In genomic region chr10:32365404-32365803, GRCh38 we compare ENCODE assay signal across 7 cellular contexts. TPM values are rescaled to one million over a fixed set of nuclear protein-coding genes. Genes with fewer than 3 reads are reported as not detected.
A peak's percentile ranks its signal among the peaks of the same experiment; 100 is the strongest.
DNase-seq lines count a peak whose midpoint lies in the region; ATAC-seq lines count a peak whose summit lies in the region.
"Not testable (repeated sequence)": the region's sequence is repeated elsewhere in the genome, so short reads cannot be mapped to it uniquely, and the experiment has no call there.

No MANE protein-coding gene starts in this region.

- H3K27ac Mint-ChIP-seq in CD4-positive, alpha-beta memory T cell, result peak overlapping the region in 6 of 7 donors; percentile 19 to 82 (median 68)
- peak overlapping the region; percentile 53 for H3K27ac Mint-ChIP-seq in T-helper 1 cell treated with Interleukin-12 subunit alpha and Interleukin-12 subunit beta and Interleukin-4 antibody, amounts not matched to agents 30 μg/mL and 1 μg/mL, for 36 hours
- H3K27ac Mint-ChIP-seq in activated CD4-positive, alpha-beta T cell treated with anti-CD3 and anti-CD28 coated beads, Interleukin-2, amount 10 ng/mL, durations not matched to agents 7 days and 5 days, result not testable (repeated sequence)
- H3K27ac Mint-ChIP-seq in activated T-cell treated with anti-CD3 and anti-CD28 coated beads, Interleukin-2, amount 50 U/mL, for 24 hours, result peak overlapping the region; percentile 65
- peak overlapping the region; percentile 24 for H3K27ac Mint-ChIP-seq in activated naive CD4-positive, alpha-beta T cell treated with anti-CD3 and anti-CD28 coated beads for 36 hours
- H3K27ac Mint-ChIP-seq in activated naive CD8-positive, alpha-beta T cell treated with anti-CD3 and anti-CD28 coated beads, Interleukin-2, amount 10 ng/mL, durations not matched to agents 7 days and 5 days, result peak overlapping the region; percentile 58
- peak overlapping the region in 9 of 10 donors; percentile 16 to 77 (median 49) for H3K27ac Mint-ChIP-seq in naive thymus-derived CD8-positive, alpha-beta T cell

- peak overlapping the region in 6 of 8 donors; percentile 56 to 81 (median 73) for H3K4me3 Mint-ChIP-seq in CD4-positive, alpha-beta memory T cell
- H3K4me3 Mint-ChIP-seq in T-helper 1 cell treated with Interleukin-12 subunit alpha and Interleukin-12 subunit beta and Interleukin-4 antibody, amounts not matched to agents 30 μg/mL and 1 μg/mL, for 36 hours, result peak overlapping the region; percentile 56
- H3K4me3 Mint-ChIP-seq in activated CD4-positive, alpha-beta T cell treated with anti-CD3 and anti-CD28 coated beads, Interleukin-2, amount 10 ng/mL, durations not matched to agents 7 days and 5 days, result peak overlapping the region; percentile 14
- peak overlapping the region; percentile 35 for H3K4me3 Mint-ChIP-seq in activated T-cell treated with anti-CD3 and anti-CD28 coated beads, Interleukin-2, amount 50 U/mL, for 24 hours
- H3K4me3 Mint-ChIP-seq in activated naive CD4-positive, alpha-beta T cell treated with anti-CD3 and anti-CD28 coated beads for 36 hours, result peak overlapping the region; percentile 5
- peak overlapping the region; percentile 30 for H3K4me3 Mint-ChIP-seq in activated naive CD8-positive, alpha-beta T cell treated with anti-CD3 and anti-CD28 coated beads, Interleukin-2, amount 10 ng/mL, durations not matched to agents 7 days and 5 days
- peak overlapping the region in 7 of 10 donors; percentile 39 to 73 (median 53) for H3K4me3 Mint-ChIP-seq in naive thymus-derived CD8-positive, alpha-beta T cell

- H3K27me3 Mint-ChIP-seq in CD4-positive, alpha-beta memory T cell; T-helper 1 cell treated with Interleukin-12 subunit alpha and Interleukin-12 subunit beta and Interleukin-4 antibody, amounts not matched to agents 30 μg/mL and 1 μg/mL, for 36 hours (ENCODE audit: low read depth); activated CD4-positive, alpha-beta T cell treated with anti-CD3 and anti-CD28 coated beads, Interleukin-2, amount 10 ng/mL, durations not matched to agents 7 days and 5 days; activated T-cell treated with anti-CD3 and anti-CD28 coated beads, Interleukin-2, amount 50 U/mL, for 24 hours; activated naive CD4-positive, alpha-beta T cell treated with anti-CD3 and anti-CD28 coated beads for 36 hours (ENCODE audit: low read depth); activated naive CD8-positive, alpha-beta T cell treated with anti-CD3 and anti-CD28 coated beads, Interleukin-2, amount 10 ng/mL, durations not matched to agents 7 days and 5 days; naive thymus-derived CD8-positive, alpha-beta T cell: not testable (repeated sequence)

- peaks cover 10 to 17% of the 10 kb centered on the region in 2 donors for H3K36me3 Mint-ChIP-seq in CD4-positive, alpha-beta memory T cell
- H3K36me3 Mint-ChIP-seq in T-helper 1 cell treated with Interleukin-12 subunit alpha and Interleukin-12 subunit beta and Interleukin-4 antibody, amounts not matched to agents 30 μg/mL and 1 μg/mL, for 36 hours (ENCODE audit: low read depth); activated T-cell treated with anti-CD3 and anti-CD28 coated beads, Interleukin-2, amount 50 U/mL, for 24 hours (ENCODE audit: low read depth); activated naive CD4-positive, alpha-beta T cell treated with anti-CD3 and anti-CD28 coated beads for 36 hours (ENCODE audit: low read depth); activated naive CD8-positive, alpha-beta T cell treated with anti-CD3 and anti-CD28 coated beads, Interleukin-2, amount 10 ng/mL, durations not matched to agents 7 days and 5 days: not testable (repeated sequence)
- peaks cover 18% of the 10 kb centered on the region for H3K36me3 Mint-ChIP-seq in activated CD4-positive, alpha-beta T cell treated with anti-CD3 and anti-CD28 coated beads, Interleukin-2, amount 10 ng/mL, durations not matched to agents 7 days and 5 days (ENCODE audit: low read depth)
- H3K36me3 Mint-ChIP-seq in naive thymus-derived CD8-positive, alpha-beta T cell, result peaks cover 4 to 26% (median 7%) of the 10 kb centered on the region in 3 donors

- ATAC-seq in activated naive CD8-positive, alpha-beta T cell treated with anti-CD3 and anti-CD28 coated beads, Interleukin-2, amount 10 ng/mL, durations not matched to agents 7 days and 5 days (ENCODE audit: low read depth); naive thymus-derived CD8-positive, alpha-beta T cell: not testable (repeated sequence)

- POLR2A ChIA-PET in CD4-positive, alpha-beta memory T cell (lab: Charles Lee; ENCODE audit: partially characterized antibody), result interaction anchor here (1.0 to 3.8 kb wide), 3 partner anchors 13 to 19 kb away, joined by 5 to 22 read pairs (median 18); no protein-coding TSS in a partner anchor
- POLR2A ChIA-PET in activated CD4-positive, alpha-beta T cell treated with anti-CD3 and anti-CD28 coated beads, Interleukin-2, amount 10 ng/mL, durations not matched to agents 7 days and 5 days (lab: Charles Lee), result not testable (repeated sequence)
- POLR2A ChIA-PET in activated naive CD8-positive, alpha-beta T cell treated with anti-CD3 and anti-CD28 coated beads, Interleukin-2, amount 10 ng/mL, durations not matched to agents 7 days and 5 days (lab: Charles Lee), result interaction anchor here (0.6 to 1.8 kb wide), 3 partner anchors 13 to 856 kb away, joined by 3 to 13 read pairs (median 4); no protein-coding TSS in a partner anchor
- POLR2A ChIA-PET in naive thymus-derived CD8-positive, alpha-beta T cell (lab: Charles Lee), result interaction anchor here (0.6 kb wide), 1 partner anchor 17 kb away, joined by 4 read pairs; no protein-coding TSS in a partner anchor

- not testable (repeated sequence) for H3K36me3 ChIP-seq in CD4-positive, alpha-beta memory T cell (ENCODE audit: insufficient read depth, low read length)

- not testable (repeated sequence) for H3K4me3 ChIP-seq in CD4-positive, alpha-beta memory T cell (ENCODE audit: low read length in 2 of 2)

- peaks cover 55 to 85% (median 70%) of the 10 kb centered on the region in 4 donors for H3K4me1 Mint-ChIP-seq in CD4-positive, alpha-beta memory T cell
- peaks cover 40% of the 10 kb centered on the region for H3K4me1 Mint-ChIP-seq in T-helper 1 cell treated with Interleukin-12 subunit alpha and Interleukin-12 subunit beta and Interleukin-4 antibody, amounts not matched to agents 30 μg/mL and 1 μg/mL, for 36 hours (ENCODE audit: low read depth)
- peaks cover 60% of the 10 kb centered on the region for H3K4me1 Mint-ChIP-seq in activated CD4-positive, alpha-beta T cell treated with anti-CD3 and anti-CD28 coated beads, Interleukin-2, amount 10 ng/mL, durations not matched to agents 7 days and 5 days
- H3K4me1 Mint-ChIP-seq in activated T-cell treated with anti-CD3 and anti-CD28 coated beads, Interleukin-2, amount 50 U/mL, for 24 hours (ENCODE audit: low read depth), result peaks cover 72% of the 10 kb centered on the region
- peaks cover 66% of the 10 kb centered on the region for H3K4me1 Mint-ChIP-seq in activated naive CD4-positive, alpha-beta T cell treated with anti-CD3 and anti-CD28 coated beads for 36 hours (ENCODE audit: low read depth)
- H3K4me1 Mint-ChIP-seq in activated naive CD8-positive, alpha-beta T cell treated with anti-CD3 and anti-CD28 coated beads, Interleukin-2, amount 10 ng/mL, durations not matched to agents 7 days and 5 days, result peaks cover 41% of the 10 kb centered on the region
- H3K4me1 Mint-ChIP-seq in naive thymus-derived CD8-positive, alpha-beta T cell, result peaks cover 34 to 72% (median 69%) of the 10 kb centered on the region in 4 donors

- H3K27ac ChIP-seq in CD4-positive, alpha-beta memory T cell (ENCODE audit: low read depth, low read length), result not testable (repeated sequence)

- H3K27me3 ChIP-seq in CD4-positive, alpha-beta memory T cell (ENCODE audit: insufficient read depth, low read length), result not testable (repeated sequence)

- DNase-seq in CD4-positive, alpha-beta memory T cell; activated CD4-positive, alpha-beta T cell treated with anti-CD3 and anti-CD28 coated beads, Interleukin-2, amount 10 ng/mL, durations not matched to agents 7 days and 5 days; activated T-cell treated with anti-CD3 and anti-CD28 coated beads, Interleukin-2, amount 50 U/mL, for 24 hours; activated naive CD4-positive, alpha-beta T cell treated with anti-CD3 and anti-CD28 coated beads for 36 hours; activated naive CD8-positive, alpha-beta T cell treated with anti-CD3 and anti-CD28 coated beads, Interleukin-2, amount 10 ng/mL, durations not matched to agents 7 days and 5 days; naive thymus-derived CD8-positive, alpha-beta T cell: not testable (repeated sequence)

- peaks cover 83% of the 10 kb centered on the region for H3K4me1 ChIP-seq in CD4-positive, alpha-beta memory T cell (ENCODE audit: insufficient read depth, low read length)

- intact Hi-C loops in CD4-positive, alpha-beta memory T cell (cut with micrococcal nuclease), result not testable (repeated sequence)
- intact Hi-C loops in activated naive CD4-positive, alpha-beta T cell treated with anti-CD3 and anti-CD28 coated beads for 36 hours (cut with micrococcal nuclease), result loop anchor here (5.0 kb wide), 1 partner anchor 503 kb away; no protein-coding TSS in a partner anchor

- not testable (repeated sequence) for H3K9me3 ChIP-seq in CD4-positive, alpha-beta memory T cell (ENCODE audit: control insufficient read depth in 1 of 2, low read length in 2 of 2)

- CTCF ChIA-PET in CD4-positive, alpha-beta memory T cell (lab: Charles Lee; ENCODE audit: partially characterized antibody), result interaction anchor here (3.0 to 7.0 kb wide), 4 partner anchors 12 to 109 kb away, joined by 21 to 109 read pairs (median 42); no protein-coding TSS in a partner anchor
- CTCF ChIA-PET in activated CD4-positive, alpha-beta T cell treated with anti-CD3 and anti-CD28 coated beads, Interleukin-2, amount 10 ng/mL, durations not matched to agents 7 days and 5 days (lab: Charles Lee), result not testable (repeated sequence)
- CTCF ChIA-PET in activated naive CD4-positive, alpha-beta T cell treated with anti-CD3 and anti-CD28 coated beads for 36 hours (lab: Charles Lee), result interaction anchor here (0.7 to 1.1 kb wide), 2 partner anchors 28 kb away, joined by 3 to 4 read pairs; no protein-coding TSS in a partner anchor

- not testable (repeated sequence) for H3K9me3 Mint-ChIP-seq in CD4-positive, alpha-beta memory T cell; T-helper 1 cell treated with Interleukin-12 subunit alpha and Interleukin-12 subunit beta and Interleukin-4 antibody, amounts not matched to agents 30 μg/mL and 1 μg/mL, for 36 hours; activated CD4-positive, alpha-beta T cell treated with anti-CD3 and anti-CD28 coated beads, Interleukin-2, amount 10 ng/mL, durations not matched to agents 7 days and 5 days; activated T-cell treated with anti-CD3 and anti-CD28 coated beads, Interleukin-2, amount 50 U/mL, for 24 hours; activated naive CD4-positive, alpha-beta T cell treated with anti-CD3 and anti-CD28 coated beads for 36 hours; activated naive CD8-positive, alpha-beta T cell treated with anti-CD3 and anti-CD28 coated beads, Interleukin-2, amount 10 ng/mL, durations not matched to agents 7 days and 5 days; naive thymus-derived CD8-positive, alpha-beta T cell

RNA-seq across cellular contexts. Expression of gene EPC1, which starts 18.4 kb away (rescaled TPM):
- 100 to 1,000 TPM; 105 to 112 TPM for total RNA-seq in CD4-positive, alpha-beta memory T cell
- polyA plus RNA-seq in CD4-positive, alpha-beta memory T cell, result 10 to 100 TPM; 46.0 to 57.0 TPM
- total RNA-seq in activated CD4-positive, alpha-beta T cell treated with anti-CD3 and anti-CD28 coated beads, Interleukin-2, amount 10 ng/mL, durations not matched to agents 7 days and 5 days, result 10 to 100 TPM; 47.6 to 54.2 TPM
- total RNA-seq in activated naive CD4-positive, alpha-beta T cell treated with anti-CD3 and anti-CD28 coated beads for 36 hours, result 10 to 100 TPM; 29.4 to 33.5 TPM
- total RNA-seq in activated naive CD8-positive, alpha-beta T cell treated with anti-CD3 and anti-CD28 coated beads, Interleukin-2, amount 10 ng/mL, durations not matched to agents 7 days and 5 days, result 10 to 100 TPM; 58.7 to 65.3 TPM
- total RNA-seq in naive thymus-derived CD8-positive, alpha-beta T cell, result 100 to 1,000 TPM; 128 to 131 TPM
- polyA plus RNA-seq in naive thymus-derived CD8-positive, alpha-beta T cell, result 10 to 100 TPM; 36.9 to 48.5 (median 46.2) TPM

Comparison
In these comparisons a context has a peak if more than half of its experiments do, and no peak if none do; other contexts are left out.
1. H3K4me3 Mint-ChIP-seq: peak in every context shown above with its lines; median percentile 73 in CD4-positive, alpha-beta memory T cell; 56 in T-helper 1 cell treated with Interleukin-12 subunit alpha and Interleukin-12 subunit beta and Interleukin-4 antibody, amounts not matched to agents 30 μg/mL and 1 μg/mL, for 36 hours; 53 in naive thymus-derived CD8-positive, alpha-beta T cell; 35 in activated T-cell treated with anti-CD3 and anti-CD28 coated beads, Interleukin-2, amount 50 U/mL, for 24 hours; 30 in activated naive CD8-positive, alpha-beta T cell treated with anti-CD3 and anti-CD28 coated beads, Interleukin-2, amount 10 ng/mL, durations not matched to agents 7 days and 5 days; 14 in activated CD4-positive, alpha-beta T cell treated with anti-CD3 and anti-CD28 coated beads, Interleukin-2, amount 10 ng/mL, durations not matched to agents 7 days and 5 days; 5 in activated naive CD4-positive, alpha-beta T cell treated with anti-CD3 and anti-CD28 coated beads for 36 hours.